In the genomic region with DNA sequence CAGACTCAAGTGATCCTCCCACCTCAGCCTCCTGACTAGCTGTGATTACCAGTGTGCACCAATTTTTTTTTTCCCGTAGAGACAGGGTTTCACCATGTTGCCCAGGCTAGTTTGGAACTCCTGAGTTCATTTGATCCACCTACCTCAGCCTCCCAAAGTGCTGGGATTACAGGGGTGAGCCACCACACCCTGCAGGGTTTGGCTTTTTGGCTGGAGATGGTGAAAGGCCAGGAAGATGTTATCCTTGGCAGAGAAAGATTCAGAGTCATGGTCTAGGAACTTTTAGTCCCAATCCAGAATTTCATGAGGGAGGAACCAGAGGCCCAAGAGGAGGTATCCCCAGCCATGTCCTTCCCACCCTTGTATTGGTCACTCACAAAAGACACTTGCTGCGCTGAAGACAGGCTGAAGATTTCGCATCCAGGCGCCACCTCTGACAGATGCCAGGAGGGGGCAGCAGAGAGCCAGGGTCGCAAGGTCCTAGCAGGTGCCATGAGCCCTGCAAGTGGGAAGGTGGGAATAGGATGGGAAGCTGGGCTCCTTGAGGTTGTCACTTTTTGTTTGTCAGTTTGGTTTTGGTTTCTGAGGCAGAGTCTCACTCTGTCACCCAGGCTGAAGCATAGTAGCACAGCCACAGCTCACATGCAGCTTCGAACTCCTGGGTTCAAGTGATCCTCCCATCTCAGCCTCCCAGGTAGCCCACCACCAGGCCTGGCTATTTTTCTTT, we compare ENCODE assay signal across 8 cellular contexts. TPM values are rescaled to one million over a fixed set of nuclear protein-coding genes. Genes with fewer than 3 reads are reported as not detected.
DNase-seq lines count a peak whose midpoint lies in the region; FAIRE-seq and TF ChIP-seq lines count a peak whose summit lies in the region.
"Not testable (repeated sequence)": the region's sequence is repeated elsewhere in the genome, so short reads cannot be mapped to it uniquely, and the experiment has no call there.

No MANE protein-coding gene starts in this region.

- not testable (repeated sequence) for H3K4me1 ChIP-seq in kidney (ENCODE audit: control insufficient read depth in 1 of 2, insufficient read depth in 1 of 2, low read depth in 1 of 2, low read length in 2 of 2); spleen

- DNase-seq in M059J (ENCODE audit: low read depth) (peak; percentile 75), OCI-M1 (lab: John Stamatoyannopoulos, UW) (peak; percentile 84), choroid plexus epithelial cell (ENCODE audit: low read depth) (peak; percentile 79), kidney (peak; percentile 88), spleen (peak; percentile 94)
- DNase-seq in activated CD8-positive, alpha-beta memory T cell treated with anti-CD3 and anti-CD28 coated beads for 1 hour (ENCODE audit: extremely low read depth in 1 of 2, low read depth in 1 of 2), result peak; percentile 38 to 70

- intact Hi-C loops in kidney (cut with DNase I) (loop anchor here (10.0 kb wide), 1 partner anchor 198 kb away; no protein-coding TSS in a partner anchor), spleen (cut with DNase I; ENCODE audit: low total_unique reads) (loop anchor here (5.0 kb wide), 1 partner anchor 195 kb away; no protein-coding TSS in a partner anchor)

- not testable (repeated sequence) for H3K4me3 ChIP-seq in GM12875 (ENCODE audit: low read depth, low read length); choroid plexus epithelial cell (ENCODE audit: low read depth, low read length); kidney (ENCODE audit: low read length in 2 of 2); spleen

- not testable (repeated sequence) for H3K27ac ChIP-seq in 22Rv1; kidney (ENCODE audit: low read depth in 2 of 2, low read length in 2 of 2); spleen

- not testable (repeated sequence) for H3K9ac ChIP-seq in kidney (ENCODE audit: low read length in 2 of 2)

- not testable (repeated sequence) for H3K27me3 ChIP-seq in spleen (replicated peaks in 1 of 7)

- not testable (repeated sequence) for H3K36me3 ChIP-seq in kidney (ENCODE audit: control insufficient read depth in 1 of 2, insufficient read depth in 2 of 2, low read length in 2 of 2); spleen

- H3K9me3 ChIP-seq in kidney (ENCODE audit: control insufficient read depth in 1 of 2, low read length in 2 of 2); spleen: not testable (repeated sequence)

- TF ChIP-seq CTCF in 22Rv1 (IDR thresholded peaks at IDR 0.05) (peak; percentile 91), GM12875 (IDR thresholded peaks at IDR 0.05; ENCODE audit: borderline replicate concordance, insufficient read depth, low read depth, low read length) (peak; percentile 95), choroid plexus epithelial cell (conservative IDR thresholded peaks at IDR 0.05; ENCODE audit: low read depth, low read length) (peak; percentile 99), kidney (IDR thresholded peaks at IDR 0.05; ENCODE audit: borderline replicate concordance, extremely low read depth, insufficient read depth) (peak; percentile 95), spleen (IDR thresholded peaks at IDR 0.05 in 8 of 11, conservative IDR thresholded peaks at IDR 0.05 in 3 of 11) (peak; percentile 89 to 96 (median 93))

- 19 to 24% (median 21%) methylated on average over 4 to 5 of the region's 6 CpGs for WGBS in spleen, 5 donors

- not testable (repeated sequence) for TF ChIP-seq POLR2A in spleen (IDR thresholded peaks at IDR 0.05)

- FAIRE-seq in kidney (lab: Jason Lieb, UNC), result not testable (repeated sequence)

RNA-seq across cellular contexts. Expression of a gene that starts 13.5 kb away (rescaled TPM):
- 25.8 and 32.4 TPM in 2 replicates for total RNA-seq in M059J (2014; rRNA removed; shearing (Covaris generic))
- 12.2 TPM for total RNA-seq in kidney
- 53.6 TPM for polyA plus RNA-seq in kidney (ENCODE audit: insufficient read depth, low read depth, low replicate concordance)
- total RNA-seq in spleen, result 1 to 10 TPM; 2.4 to 8.7 (median 3.9) TPM
- 1 to 10 TPM; 4.3 to 6.3 (median 5.9) TPM for polyA plus RNA-seq in spleen

RNA-seq across cellular contexts. Expression of a gene that starts 32.8 kb away (rescaled TPM):
- total RNA-seq in M059J (2014; rRNA removed; shearing (Covaris generic)), result 7.5 and 13.8 TPM in 2 replicates
- total RNA-seq in kidney, result 17.3 TPM
- polyA plus RNA-seq in kidney (ENCODE audit: insufficient read depth, low read depth, low replicate concordance), result 5.5 TPM
- 10 to 100 TPM; 17.0 to 25.4 (median 18.9) TPM for total RNA-seq in spleen
- 1 to 10 TPM; 3.3 to 6.9 (median 4.8) TPM for polyA plus RNA-seq in spleen

RNA-seq across cellular contexts. Expression of a gene that starts 55.8 kb away (rescaled TPM):
- 20.5 and 28.5 TPM in 2 replicates for total RNA-seq in M059J (2014; rRNA removed; shearing (Covaris generic))
- total RNA-seq in kidney (25.2 TPM), spleen (10 to 100 TPM; 21.3 to 34.6 (median 33.2) TPM)
- polyA plus RNA-seq in kidney (ENCODE audit: insufficient read depth, low read depth, low replicate concordance) (34.4 TPM), spleen (10 to 100 TPM; 35.6 to 93.0 (median 60.9) TPM)
